ENCODE assay signal across 1 cellular context in the genomic region with DNA sequence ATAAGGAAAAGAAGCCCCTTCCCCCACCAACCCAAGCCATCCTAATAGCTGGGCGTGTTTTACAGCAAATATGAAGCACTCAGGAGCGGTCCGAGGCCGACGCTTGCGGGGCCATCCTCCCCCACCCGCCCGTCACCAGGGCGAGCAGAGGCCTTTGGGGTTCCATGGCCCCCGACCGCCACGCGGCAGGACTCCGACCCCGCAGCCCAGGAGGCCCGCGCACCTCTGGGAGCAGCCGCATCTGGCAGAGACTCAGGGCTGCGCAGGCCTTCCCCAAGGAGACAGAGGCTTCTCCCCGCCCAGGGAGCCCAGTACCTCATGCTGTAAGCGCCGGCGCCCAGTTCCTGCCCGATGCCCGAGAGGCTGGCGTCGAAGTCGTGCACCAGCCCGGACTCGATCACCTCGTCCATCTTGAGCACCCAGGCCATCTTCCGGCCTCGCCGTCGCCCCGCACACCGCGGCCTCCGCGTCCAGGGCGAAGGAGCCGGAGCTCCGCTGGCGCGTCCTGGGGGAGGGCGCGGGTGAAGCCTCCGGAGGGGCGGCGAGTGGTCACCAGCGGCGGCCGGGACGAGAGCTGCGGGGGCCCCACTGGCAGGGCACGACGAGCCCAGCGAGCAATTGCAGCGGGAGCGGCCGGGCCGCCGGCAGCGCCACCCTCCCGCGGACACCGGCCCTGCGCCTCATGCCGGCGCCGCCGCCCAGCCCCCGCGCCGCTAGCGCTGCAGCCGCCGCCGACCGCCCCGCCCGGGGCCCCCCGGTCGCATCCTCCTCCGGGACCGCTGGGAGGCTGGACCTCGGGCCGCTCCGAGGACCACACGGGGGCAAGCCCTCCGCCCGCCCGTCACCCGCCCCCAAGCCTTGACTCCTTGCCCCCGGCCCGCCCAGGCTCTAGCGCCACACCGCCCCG.
TF ChIP-seq lines count a peak whose summit lies in the region.

No MANE protein-coding gene starts in this region.

TF ChIP-seq in SK-N-SH, 30 proteins besides CTCF, POLR2A, EP300 and RAD21 (continued from another document):
- TF ChIP-seq NRF1 (IDR thresholded peaks at IDR 0.05; ENCODE audit: low read depth, low read length) (peak; percentile 26; the same call in 1 of the 2 replicates), CHD2 (IDR thresholded peaks at IDR 0.05; ENCODE audit: low read length, partially characterized antibody) (no peak)
TF ChIP-seq in SK-N-SH: peak in this region for 2.
